In the genomic region with DNA sequence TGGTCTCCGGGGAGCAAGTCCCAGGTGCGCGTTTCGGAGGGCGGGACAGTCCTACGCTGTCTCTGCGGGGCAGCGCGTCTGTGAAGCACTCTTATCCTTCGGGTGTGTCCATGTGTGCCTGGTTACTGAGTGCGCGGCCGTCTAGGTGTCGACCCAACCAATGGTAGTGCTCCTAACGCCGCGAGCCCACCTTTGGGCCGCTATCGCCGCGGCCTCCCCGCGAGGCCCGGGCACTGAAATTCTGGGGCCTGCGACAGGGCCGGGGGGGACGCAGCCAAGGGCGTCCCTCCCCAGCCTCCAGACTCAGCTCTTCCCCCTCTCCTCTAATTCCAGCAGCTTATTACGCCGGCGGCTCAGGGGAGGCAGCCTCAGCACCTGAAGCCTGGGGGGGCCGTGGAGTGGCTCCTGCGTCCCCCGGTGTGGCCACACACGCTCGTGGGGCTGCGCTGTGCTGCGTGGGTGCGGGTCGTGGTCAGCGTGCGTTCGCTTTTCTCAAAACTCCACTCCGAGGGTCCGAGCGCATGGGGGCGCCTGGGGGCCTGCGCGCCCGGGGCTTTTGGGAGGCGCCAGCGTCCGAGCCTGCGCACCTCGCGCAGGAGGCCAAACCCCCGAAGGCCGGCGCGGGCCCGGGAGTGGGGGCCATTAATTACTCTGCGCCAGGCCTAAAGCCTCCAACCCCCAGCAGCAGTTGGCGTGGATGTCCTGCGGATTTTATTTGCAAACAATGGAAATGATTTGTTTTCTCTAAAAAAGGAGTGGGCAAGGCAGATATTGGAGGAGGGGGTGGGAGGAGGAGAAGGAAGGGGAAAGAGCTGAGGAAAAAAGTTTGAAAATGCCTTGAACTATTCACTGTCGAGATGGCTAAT, we compare ENCODE assay signal across 8 cellular contexts. TPM values are rescaled to one million over a fixed set of nuclear protein-coding genes. Genes with fewer than 3 reads are reported as not detected.
DNase-seq lines count a peak whose midpoint lies in the region; ATAC-seq and TF ChIP-seq lines count a peak whose summit lies in the region.

No MANE protein-coding gene starts in this region.

- peak overlapping the region; percentile 28 for H3K27ac ChIP-seq in ectodermal cell (ENCODE audit: insufficient read depth, low read depth, low read length, poor library complexity, severe bottlenecking)
- no peak overlapping the region for H3K27ac ChIP-seq in naive thymus-derived CD4-positive, alpha-beta T cell (ENCODE audit: low read depth, low read length)

- DNase-seq in GM10266 (ENCODE audit: extremely low spot score) (peak; percentile 49), NCI-H2171 treated with DMSO at 0.1 percent for 48 hours (lab: John Stamatoyannopoulos, UW) (peak; percentile 58), SKM-1 treated with dmso at 0.1 percent for 144 hours (lab: John Stamatoyannopoulos, UW; ENCODE audit: unreplicated experiment) (no peak), GM03348 (ENCODE audit: low spot score) (no peak), GM19240 (ENCODE audit: insufficient read length, low spot score) (no peak)
- DNase-seq in naive thymus-derived CD4-positive, alpha-beta T cell: no peak

- H3K9me3 ChIP-seq in ectodermal cell (ENCODE audit: control insufficient read depth, low read length): no peaks in the 10 kb centered on the region
- no peaks in the 10 kb centered on the region for H3K9me3 ChIP-seq in naive thymus-derived CD4-positive, alpha-beta T cell (ENCODE audit: control insufficient read depth in 2 of 3, low read length in 3 of 3)

- H3K4me1 ChIP-seq in ectodermal cell (ENCODE audit: control insufficient read depth, insufficient read depth, low read length): peaks cover 23% of the 10 kb centered on the region
- peaks cover 6 to 24% of the 10 kb centered on the region in 2 donors for H3K4me1 ChIP-seq in naive thymus-derived CD4-positive, alpha-beta T cell (ENCODE audit: control insufficient read depth in 2 of 2, insufficient read depth in 2 of 2, low read length in 2 of 2)

- intact Hi-C loops in naive thymus-derived CD4-positive, alpha-beta T cell (cut with micrococcal nuclease): loop anchor here (5.0 to 10.0 kb wide), 4 partner anchors 633 to 1708 kb away; no protein-coding TSS in a partner anchor

- H3K9me3 Mint-ChIP-seq in naive thymus-derived CD4-positive, alpha-beta T cell: peaks cover 0 to 6% (median 1%) of the 10 kb centered on the region in 11 donors

- CTCF ChIA-PET in naive thymus-derived CD4-positive, alpha-beta T cell (lab: Charles Lee): no interaction called here

- peaks cover 83% of the 10 kb centered on the region for H3K27me3 ChIP-seq in ectodermal cell (ENCODE audit: control insufficient read depth, insufficient read depth, low read length, poor library complexity, severe bottlenecking)
- peaks cover 0 to 14% of the 10 kb centered on the region in 2 donors for H3K27me3 ChIP-seq in naive thymus-derived CD4-positive, alpha-beta T cell (ENCODE audit: control insufficient read depth in 2 of 2, insufficient read depth in 2 of 2, low read length in 2 of 2)

- peaks cover 2% of the 10 kb centered on the region for H3K36me3 ChIP-seq in ectodermal cell (ENCODE audit: control insufficient read depth, insufficient read depth, low read length)
- H3K36me3 ChIP-seq in naive thymus-derived CD4-positive, alpha-beta T cell (ENCODE audit: control insufficient read depth in 2 of 3, insufficient read depth in 3 of 3, low read length in 3 of 3): no peaks in the 10 kb centered on the region

- no peak for TF ChIP-seq CTCF in GM10266 (IDR thresholded peaks at IDR 0.05; ENCODE audit: control insufficient read depth, insufficient read depth, low read depth, missing control alignments)

- H3K27ac Mint-ChIP-seq in naive thymus-derived CD4-positive, alpha-beta T cell: no peak overlapping the region

- no peak for ATAC-seq in naive thymus-derived CD4-positive, alpha-beta T cell
- no peak for ATAC-seq in HG03135 (IDR thresholded peaks at IDR 0.05; ENCODE audit: unreplicated experiment)

- POLR2A ChIA-PET in naive thymus-derived CD4-positive, alpha-beta T cell (lab: Charles Lee): no interaction called here

- H3K4me3 ChIP-seq in ectodermal cell (ENCODE audit: insufficient read depth, low read depth, low read length): peak overlapping the region; percentile 91
- H3K4me3 ChIP-seq in naive thymus-derived CD4-positive, alpha-beta T cell (ENCODE audit: low read length): no peak overlapping the region

- H3K4me1 Mint-ChIP-seq in naive thymus-derived CD4-positive, alpha-beta T cell: peaks cover 27 to 50% (median 42%) of the 10 kb centered on the region in 7 donors

- WGBS in ectodermal cell, 2 experiments: 1% methylated on average over 65 of the region's 65 CpGs

- peak overlapping the region; percentile 1 to 89 (median 44) for H3K4me3 Mint-ChIP-seq in naive thymus-derived CD4-positive, alpha-beta T cell

- peaks cover 47 to 80% (median 56%) of the 10 kb centered on the region in 5 donors for H3K27me3 Mint-ChIP-seq in naive thymus-derived CD4-positive, alpha-beta T cell

- H3K36me3 Mint-ChIP-seq in naive thymus-derived CD4-positive, alpha-beta T cell: peaks cover 0 to 7% (median 4%) of the 10 kb centered on the region in 5 donors

RNA-seq across cellular contexts. Expression of gene ZNF503, which starts 3.0 kb away (rescaled TPM):
- polyA plus RNA-seq in ectodermal cell (2013, experiment 1 of 4): 42.5 TPM
- polyA plus RNA-seq in ectodermal cell (2013, experiment 2 of 4): 48.6 TPM
- 60.3 TPM for polyA plus RNA-seq in ectodermal cell (2013, experiment 3 of 4)
- polyA plus RNA-seq in ectodermal cell (2013, experiment 4 of 4): 64.8 TPM
- total RNA-seq in naive thymus-derived CD4-positive, alpha-beta T cell: 1 to 10 TPM in 1 of 5 experiments, under 1 TPM in 3, not detected in 1; 0.07 to 3.6 (median 0.54) TPM
- not detected for polyA plus RNA-seq in naive thymus-derived CD4-positive, alpha-beta T cell

RNA-seq across cellular contexts. Expression of gene LRMDA, which starts 26.9 kb away (rescaled TPM):
- 0.28 TPM for polyA plus RNA-seq in ectodermal cell (2013, experiment 1 of 4)
- 1.3 TPM for polyA plus RNA-seq in ectodermal cell (2013, experiment 2 of 4)
- 1.3 TPM for polyA plus RNA-seq in ectodermal cell (2013, experiment 3 of 4)
- 0.65 TPM for polyA plus RNA-seq in ectodermal cell (2013, experiment 4 of 4)
- total RNA-seq in naive thymus-derived CD4-positive, alpha-beta T cell: 10 to 100 TPM in 1 of 5 experiments, 1 to 10 TPM in 1, under 1 TPM in 1, not detected in 2; 0.57 to 14.9 (median 3.0) TPM
- polyA plus RNA-seq in naive thymus-derived CD4-positive, alpha-beta T cell: not detected

Comparison
In these comparisons a context has a peak if more than half of its experiments do, and no peak if none do; other contexts are left out.
1. DNase-seq: peak in GM10266 (single experiment) and NCI-H2171 treated with DMSO at 0.1 percent for 48 hours (single experiment); none in naive thymus-derived CD4-positive, alpha-beta T cell (0 of 9), SKM-1 treated with dmso at 0.1 percent for 144 hours (single experiment), GM03348 (single experiment) and GM19240 (single experiment).